In the genomic region with DNA sequence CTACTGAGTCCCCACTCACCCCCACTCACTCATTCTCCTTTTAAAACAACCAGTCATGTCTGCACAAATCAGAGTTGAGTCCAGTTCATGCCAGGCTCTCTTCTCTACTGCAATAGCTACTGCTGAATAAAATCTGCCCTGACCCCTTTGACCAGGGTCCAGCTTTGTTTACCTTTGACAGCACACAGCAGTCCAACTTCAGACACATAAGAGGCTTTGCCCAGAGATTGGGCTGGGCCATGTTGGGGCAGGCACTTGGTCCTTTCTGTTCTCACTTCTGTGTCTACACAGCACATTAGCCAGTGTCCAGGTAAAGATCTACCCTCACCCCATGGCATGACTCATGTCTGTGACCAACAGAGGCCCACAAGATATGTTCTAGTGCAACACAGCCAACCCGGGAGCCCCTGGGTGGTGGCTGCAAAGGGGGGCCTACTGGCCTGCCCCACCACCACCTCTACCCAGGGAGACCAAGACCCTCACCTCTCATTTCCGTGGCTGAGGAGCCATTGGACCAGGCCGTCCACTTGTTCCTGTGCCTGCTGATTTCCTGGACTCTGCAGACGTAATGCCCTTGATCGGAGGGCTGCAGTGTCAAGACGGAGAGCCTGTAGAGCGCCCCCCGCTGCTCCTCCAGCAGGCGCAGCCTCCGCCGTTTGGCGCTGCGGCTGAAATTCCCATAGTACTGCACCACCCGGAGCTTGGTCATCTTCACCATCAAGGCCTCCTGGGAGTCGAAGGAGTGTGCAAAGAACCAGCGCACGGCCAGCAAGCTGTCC, we compare ENCODE assay signal across 23 cellular contexts. TPM values are rescaled to one million over a fixed set of nuclear protein-coding genes. Genes with fewer than 3 reads are reported as not detected.
DNase-seq lines count a peak whose midpoint lies in the region; ATAC-seq, FAIRE-seq and TF ChIP-seq lines count a peak whose summit lies in the region.
"Had no signal": no experiment of that assay in that cellular context is flagged by ENCODE, and none has a peak within 500 bp of the region (broad histone marks: within the 10 kb centered on the region; RNA-seq: fewer than 3 reads in every experiment).

No MANE protein-coding gene starts in this region.

- H3K9me3 Mint-ChIP-seq in effector memory CD8-positive, alpha-beta T cell: peaks cover 0 to 2% of the 10 kb centered on the region in 2 donors
- H3K9me3 Mint-ChIP-seq: CD8-positive, alpha-beta memory T cell had no signal

- H3K4me3 Mint-ChIP-seq in effector memory CD8-positive, alpha-beta T cell: no peak overlapping the region
- H3K4me3 Mint-ChIP-seq: CD8-positive, alpha-beta memory T cell had no signal

- TF ChIP-seq CTCF in C4-2B (conservative IDR thresholded peaks at IDR 0.05) (no peak), VCaP (conservative IDR thresholded peaks at IDR 0.05) (no peak), HepG2 (CRISPR knock-in tag; IDR thresholded peaks at IDR 0.05) (no peak), osteoblast (IDR thresholded peaks at IDR 0.05; ENCODE audit: extremely low read depth, low read depth, low read length) (no peak), body of pancreas (IDR thresholded peaks at IDR 0.05) (no peak)

- DNase-seq in HepG2 (ENCODE audit: low spot score): no peak
- DNase-seq in osteoblast (ENCODE audit: insufficient read length, low spot score, missing footprints): peak; percentile 69
- DNase-seq in COR-L47 (lab: John Stamatoyannopoulos, UW): no peak
- DNase-seq in effector memory CD8-positive, alpha-beta T cell: no peak
- no peak for DNase-seq in activated CD4-positive, alpha-beta T cell treated with anti-CD3 and anti-CD28 coated beads, Interleukin-2, amount 50 U/mL, for 48 hours
- no peak for DNase-seq in body of pancreas
- DNase-seq: CD8-positive, alpha-beta memory T cell; KBM-7; NCI-H1417; NCI-H187 treated with DMSO at 0.1 percent for 48 hours; NCI-H226; NCI-H524; NCI-H82; OCI-M1 had no signal

- CTCF ChIA-PET in HepG2 (lab: Yijun Ruan, JAX; ENCODE audit: low intra/inter-chr PET ratio, low total read pairs): no interaction called here

- TF ChIP-seq RAD21 in HepG2 (CRISPR knock-in tag; IDR thresholded peaks at IDR 0.05): no peak

- peak; percentile 69 for ATAC-seq in HepG2
- ATAC-seq in effector memory CD8-positive, alpha-beta T cell (replicated peaks): no peak
- no peak for ATAC-seq in body of pancreas
- ATAC-seq: A549 had no signal

- intact Hi-C loops in HepG2 (cut with micrococcal nuclease; ENCODE audit: unreplicated experiment): no loop called here
- intact Hi-C loops in body of pancreas (cut with DNase I): no loop called here

- H2AFZ ChIP-seq in HepG2 (ENCODE audit: low read length) (no peak overlapping the region), osteoblast (ENCODE audit: low read length) (no peak overlapping the region)

- in situ Hi-C loops in HepG2 (cut with HindIII; ENCODE audit: extremely low pct_ligation_motif_present, low pct_unique_long_range_greater_than_20kb): no loop called here

- H3K27me3 ChIP-seq in HepG2 (ENCODE audit: control insufficient read depth in 1 of 2, insufficient read depth in 2 of 2, low read length in 2 of 2): 0 out of 5 replicates have a peak, but pooled peaks cover 0 to under 1% of the 10 kb centered on the region in 2 experiments
- H3K27me3 ChIP-seq in osteoblast (ENCODE audit: insufficient read depth, low read length): no peaks in the 10 kb centered on the region
- H3K27me3 ChIP-seq in body of pancreas: no peaks in the 10 kb centered on the region
- H3K27me3 ChIP-seq: BLaER1 treated with 17β-estradiol and CSF1 and Interleukin-3, amounts not matched to agents 10 nM and 100 nM had no signal

- POLR2A ChIA-PET in HepG2 (lab: Yijun Ruan, JAX): no interaction called here

- H3K4me1 ChIP-seq in HepG2 (ENCODE audit: insufficient read depth, low read length) (no peaks in the 10 kb centered on the region), osteoblast (ENCODE audit: insufficient read depth, low read length) (peaks cover 3% of the 10 kb centered on the region), body of pancreas (peaks cover 10% of the 10 kb centered on the region)
- H3K4me1 ChIP-seq: A549 had no signal

- H3K27ac Mint-ChIP-seq in effector memory CD8-positive, alpha-beta T cell: no peak overlapping the region

- WGBS in HepG2 (ENCODE audit: low lambda C conversion rate): 86% methylated on average over 7 of the region's 17 CpGs
- WGBS in body of pancreas, 2 donors: 90 to 94% methylated on average over 16 to 17 of the region's 17 CpGs

- H3K36me3 ChIP-seq in HepG2 (replicated peaks in 1 of 2; ENCODE audit: control insufficient read depth in 1 of 2, insufficient read depth in 2 of 2, low read length in 2 of 2) (no peaks in the 10 kb centered on the region), osteoblast (ENCODE audit: insufficient read depth, low read length) (no peaks in the 10 kb centered on the region), body of pancreas (replicated peaks in 1 of 2; ENCODE audit: insufficient read depth in 1 of 2, low read depth in 2 of 2) (no peaks in the 10 kb centered on the region)
- H3K36me3 ChIP-seq: BLaER1 treated with 17β-estradiol and CSF1 and Interleukin-3, amounts not matched to agents 10 nM and 100 nM had no signal

- H3K4me3 ChIP-seq in HepG2 (replicated peaks in 1 of 3; ENCODE audit: insufficient read depth in 1 of 3, low read depth in 2 of 3, low read length in 3 of 3): no peak overlapping the region
- no peak overlapping the region for H3K4me3 ChIP-seq in osteoblast (ENCODE audit: insufficient read depth, low read length)
- no peak overlapping the region for H3K4me3 ChIP-seq in body of pancreas
- H3K4me3 ChIP-seq: A549; BLaER1 treated with 17β-estradiol and CSF1 and Interleukin-3, amounts not matched to agents 10 nM and 100 nM had no signal

- H3K4me1 Mint-ChIP-seq in effector memory CD8-positive, alpha-beta T cell (ENCODE audit: low read depth in 2 of 2): no peaks in the 10 kb centered on the region
- H3K4me1 Mint-ChIP-seq: CD8-positive, alpha-beta memory T cell had no signal

- no peak for TF ChIP-seq POLR2A in HepG2 (IDR thresholded peaks at IDR 0.05; ENCODE audit: insufficient read depth in 1 of 2, low read depth in 2 of 2, low read length in 2 of 2)
- TF ChIP-seq POLR2A in body of pancreas (IDR thresholded peaks at IDR 0.05): no peak

- no peak for FAIRE-seq in HepG2 (lab: Jason Lieb, UNC)
- FAIRE-seq: A549, D721Med, GM12892, GM18507 had no signal

- H3K4me2 ChIP-seq in HepG2 (ENCODE audit: low read depth, low read length) (no peak overlapping the region), osteoblast (ENCODE audit: insufficient read depth, low read length) (no peak overlapping the region)
- H3K4me2 ChIP-seq: A549 had no signal

- no peaks in the 10 kb centered on the region for H4K20me1 ChIP-seq in HepG2 (ENCODE audit: insufficient read depth, low read length)
- H4K20me1 ChIP-seq in osteoblast (ENCODE audit: insufficient read depth, low read length): peaks cover 17% of the 10 kb centered on the region
- H4K20me1 ChIP-seq: BLaER1 treated with 17β-estradiol and CSF1 and Interleukin-3, amounts not matched to agents 10 nM and 100 nM had no signal

- H3K9me3 ChIP-seq in HepG2 (ENCODE audit: low read length): no peaks in the 10 kb centered on the region
- no peaks in the 10 kb centered on the region for H3K9me3 ChIP-seq in osteoblast (ENCODE audit: low read depth, low read length)
- no peaks in the 10 kb centered on the region for H3K9me3 ChIP-seq in body of pancreas
- H3K9me3 ChIP-seq: A549; BLaER1 treated with 17β-estradiol and CSF1 and Interleukin-3, amounts not matched to agents 10 nM and 100 nM had no signal

- TF ChIP-seq EP300 in HepG2 (IDR thresholded peaks at IDR 0.05; ENCODE audit: low read depth in 2 of 2, low read length in 2 of 2): no peak
- no peak for TF ChIP-seq EP300 in HepG2 (CRISPR knock-in tag; IDR thresholded peaks at IDR 0.05; ENCODE audit: borderline replicate concordance)

- H3K79me2 ChIP-seq in HepG2 (ENCODE audit: insufficient read depth, low read length): no peaks in the 10 kb centered on the region
- H3K79me2 ChIP-seq in osteoblast (ENCODE audit: insufficient read depth, low read length): peaks cover 14% of the 10 kb centered on the region

- peaks cover 11 to 18% of the 10 kb centered on the region in 2 donors for H3K27me3 Mint-ChIP-seq in effector memory CD8-positive, alpha-beta T cell

- peak overlapping the region; percentile 30; the same call in 1 of the 2 replicates for H3K27ac ChIP-seq in C4-2B
- H3K27ac ChIP-seq in VCaP: peak overlapping the region; percentile 43
- no peak overlapping the region for H3K27ac ChIP-seq in HepG2 (ENCODE audit: extremely low read length, insufficient read depth, low read length)
- no peak overlapping the region for H3K27ac ChIP-seq in osteoblast (ENCODE audit: low read depth, low read length)
- no peak overlapping the region for H3K27ac ChIP-seq in body of pancreas
- H3K27ac ChIP-seq: A549; BLaER1 treated with 17β-estradiol and CSF1 and Interleukin-3, amounts not matched to agents 10 nM and 100 nM had no signal

- no peaks in the 10 kb centered on the region for H3K36me3 Mint-ChIP-seq in effector memory CD8-positive, alpha-beta T cell (ENCODE audit: insufficient read depth)
- H3K36me3 Mint-ChIP-seq: CD8-positive, alpha-beta memory T cell had no signal

- H3K9ac ChIP-seq in HepG2 (ENCODE audit: insufficient read depth, low read depth, low read length): no peak overlapping the region
- H3K9ac ChIP-seq: BLaER1 treated with 17β-estradiol and CSF1 and Interleukin-3, amounts not matched to agents 10 nM and 100 nM had no signal

- no TSS peak for BruUV-seq in HepG2 (replicated peaks; lab: Mats Ljungman, UMichigan)

RNA-seq across cellular contexts. Expression of gene VSTM4, which starts 8.0 kb away (rescaled TPM):
- total RNA-seq in HepG2 (2016; rRNA removed; fragmentation: Illumina TruSeq; extraction: Trizol): not detected in 2 replicates
- total RNA-seq in HepG2 (2016; cell fraction: cytosol; rRNA removed; fragmentation: Illumina TruSeq; extraction: Trizol; ENCODE audit: low read depth): not detected in 2 replicates
- total RNA-seq in HepG2 (2016; cell fraction: insoluble cytoplasmic fraction; rRNA removed; fragmentation: Illumina TruSeq; extraction: Trizol): not detected in 2 replicates
- not detected in 2 replicates for total RNA-seq in HepG2 (2016; cell fraction: membrane; rRNA removed; fragmentation: Illumina TruSeq; extraction: Trizol)
- total RNA-seq in HepG2 (2016; cell fraction: nucleus; rRNA removed; fragmentation: Illumina TruSeq; extraction: Trizol): not detected in 2 replicates
- polyA plus RNA-seq in HepG2 (2011; rRNA removed): not detected in 2 replicates
- not detected in 2 replicates for polyA plus RNA-seq in HepG2 (2011; cell fraction: cytosol; rRNA removed)
- not detected in 2 replicates for polyA plus RNA-seq in HepG2 (2011; cell fraction: nucleus; rRNA removed)
- polyA plus RNA-seq in HepG2 (2012): not detected in 2 replicates
- polyA plus RNA-seq in HepG2 (2016; cell fraction: cytosol; fragmentation: Illumina TruSeq; extraction: Trizol; ENCODE audit: low read depth): not detected in 2 replicates
- not detected in 2 replicates for polyA plus RNA-seq in HepG2 (2016; cell fraction: insoluble cytoplasmic fraction; fragmentation: Illumina TruSeq; extraction: Trizol; ENCODE audit: low read depth)
- not detected in 2 replicates for polyA plus RNA-seq in HepG2 (2016; cell fraction: membrane; fragmentation: Illumina TruSeq; extraction: Trizol; ENCODE audit: low read depth)
- not detected in 2 replicates for polyA plus RNA-seq in HepG2 (2016; cell fraction: nucleus; fragmentation: Illumina TruSeq; extraction: Trizol; ENCODE audit: insufficient read depth, low read depth)
- polyA minus RNA-seq in HepG2 (2011; rRNA and poly(A)+ RNA removed; ENCODE audit: low replicate concordance): 0.04 TPM in 1 of 2 replicates, not detected in the other
- polyA minus RNA-seq in HepG2 (2011; cell fraction: cytosol; rRNA and poly(A)+ RNA removed): not detected in 2 replicates
- polyA minus RNA-seq in HepG2 (2011; cell fraction: nucleus; rRNA and poly(A)+ RNA removed): not detected in 2 replicates
- total RNA-seq in osteoblast: 10.1 and 14.1 TPM in 2 replicates
- 1 to 10 TPM; 3.4 to 5.6 TPM for total RNA-seq in body of pancreas
- polyA plus RNA-seq: CD8-positive, alpha-beta memory T cell had no signal

RNA-seq across cellular contexts. Expression of gene FAM170B, which starts 26.5 kb away (rescaled TPM):
- total RNA-seq in HepG2 (2016; rRNA removed; fragmentation: Illumina TruSeq; extraction: Trizol): not detected in 2 replicates
- total RNA-seq in HepG2 (2016; cell fraction: cytosol; rRNA removed; fragmentation: Illumina TruSeq; extraction: Trizol; ENCODE audit: low read depth): not detected in 2 replicates
- not detected in 2 replicates for total RNA-seq in HepG2 (2016; cell fraction: insoluble cytoplasmic fraction; rRNA removed; fragmentation: Illumina TruSeq; extraction: Trizol)
- total RNA-seq in HepG2 (2016; cell fraction: membrane; rRNA removed; fragmentation: Illumina TruSeq; extraction: Trizol): not detected in 2 replicates
- not detected in 2 replicates for total RNA-seq in HepG2 (2016; cell fraction: nucleus; rRNA removed; fragmentation: Illumina TruSeq; extraction: Trizol)
- not detected in 2 replicates for polyA plus RNA-seq in HepG2 (2011; rRNA removed)
- polyA plus RNA-seq in HepG2 (2011; cell fraction: cytosol; rRNA removed): not detected in 2 replicates
- not detected in 2 replicates for polyA plus RNA-seq in HepG2 (2011; cell fraction: nucleus; rRNA removed)
- polyA plus RNA-seq in HepG2 (2012): not detected in 2 replicates
- not detected in 2 replicates for polyA plus RNA-seq in HepG2 (2016; cell fraction: cytosol; fragmentation: Illumina TruSeq; extraction: Trizol; ENCODE audit: low read depth)
- not detected in 2 replicates for polyA plus RNA-seq in HepG2 (2016; cell fraction: insoluble cytoplasmic fraction; fragmentation: Illumina TruSeq; extraction: Trizol; ENCODE audit: low read depth)
- not detected in 2 replicates for polyA plus RNA-seq in HepG2 (2016; cell fraction: membrane; fragmentation: Illumina TruSeq; extraction: Trizol; ENCODE audit: low read depth)
- polyA plus RNA-seq in HepG2 (2016; cell fraction: nucleus; fragmentation: Illumina TruSeq; extraction: Trizol; ENCODE audit: insufficient read depth, low read depth): not detected in 2 replicates
- polyA minus RNA-seq in HepG2 (2011; rRNA and poly(A)+ RNA removed; ENCODE audit: low replicate concordance): not detected in 2 replicates
- not detected in 2 replicates for polyA minus RNA-seq in HepG2 (2011; cell fraction: cytosol; rRNA and poly(A)+ RNA removed)
- polyA minus RNA-seq in HepG2 (2011; cell fraction: nucleus; rRNA and poly(A)+ RNA removed): not detected in 2 replicates
- total RNA-seq in osteoblast: not detected in 2 replicates
- total RNA-seq in body of pancreas: not detected
- total RNA-seq: CD8-positive, alpha-beta memory T cell; H4; RPMI7951 had no signal
- polyA plus RNA-seq: A549; CD8-positive, alpha-beta memory T cell had no signal

Comparison
In these comparisons a context has a peak if more than half of its experiments do, and no peak if none do; other contexts are left out.
1. H3K27ac ChIP-seq: peak in C4-2B (single experiment) and VCaP (single experiment); none in HepG2 (single experiment), osteoblast (single experiment) and body of pancreas (0 of 4).